ENCODE assay signal across 1 cellular context in genomic region chr2:55824554-55825096, GRCh38.
TF ChIP-seq lines count a peak whose summit lies in the region.

No MANE protein-coding gene starts in this region.

TF ChIP-seq in K562, 482 proteins besides CTCF, POLR2A, EP300 and RAD21 (continued from another document):
- no peak for TF ChIP-seq DDX20 (tag; IDR thresholded peaks at IDR 0.05; ENCODE audit: low read depth)
